In the genomic region with DNA sequence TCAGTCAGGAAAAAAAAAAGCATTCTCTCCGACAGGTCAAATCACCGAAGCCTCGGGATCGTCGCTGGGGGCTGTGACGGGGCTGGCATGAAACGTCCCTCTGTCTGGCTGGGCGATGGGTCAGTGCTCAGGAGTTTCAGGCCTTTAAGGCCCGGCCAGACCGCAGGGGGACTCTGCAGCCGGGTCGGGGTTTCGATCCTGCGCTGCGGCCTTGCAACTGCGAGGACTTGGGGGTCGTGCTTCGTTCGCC, we compare ENCODE assay signal across 8 cellular contexts. TPM values are rescaled to one million over a fixed set of nuclear protein-coding genes. Genes with fewer than 3 reads are reported as not detected.
DNase-seq lines count a peak whose midpoint lies in the region; ATAC-seq and TF ChIP-seq lines count a peak whose summit lies in the region.

No MANE protein-coding gene starts in this region.

- no peak for TF ChIP-seq POLR2A in prostate gland (IDR thresholded peaks at IDR 0.05)

- ATAC-seq in PC-3 (no peak), GM21576 (IDR thresholded peaks at IDR 0.05; ENCODE audit: unreplicated experiment) (no peak), HG03442 (IDR thresholded peaks at IDR 0.05; ENCODE audit: unreplicated experiment) (no peak), HG02678 (IDR thresholded peaks at IDR 0.05; ENCODE audit: unreplicated experiment) (no peak)

- WGBS in esophagus, 2 donors, result 1 to 3% methylated on average over 19 of the region's 19 CpGs
- WGBS in prostate gland, result 3% methylated on average over 19 of the region's 19 CpGs

- no peaks in the 10 kb centered on the region for H3K9me3 ChIP-seq in DOHH2 (ENCODE audit: control insufficient read depth, insufficient read depth, low read length)
- H3K9me3 ChIP-seq in PC-3 (ENCODE audit: low read length), result no peaks in the 10 kb centered on the region
- no peaks in the 10 kb centered on the region for H3K9me3 ChIP-seq in esophagus (ENCODE audit: control insufficient read depth in 2 of 2, insufficient read depth in 1 of 2, low read depth in 1 of 2, low read length in 1 of 2)
- no peaks in the 10 kb centered on the region for H3K9me3 ChIP-seq in prostate gland

- no peaks in the 10 kb centered on the region for H3K79me2 ChIP-seq in DOHH2 (ENCODE audit: control insufficient read depth, low read length)
- no peaks in the 10 kb centered on the region for H3K79me2 ChIP-seq in PC-3 (ENCODE audit: low read length)

- intact Hi-C loops in PC-3 (cut with micrococcal nuclease), result no loop called here
- intact Hi-C loops in prostate gland (cut with DNase I), result no loop called here

- H3F3A ChIP-seq in DOHH2 (ENCODE audit: control insufficient read depth, insufficient read depth), result peaks cover 5% of the 10 kb centered on the region; the same call in 1 of the 2 replicates
- H3F3A ChIP-seq in PC-3 (ENCODE audit: low read length, unreplicated experiment), result no peaks in the 10 kb centered on the region

- H3K4me2 ChIP-seq in DOHH2 (ENCODE audit: low read length) (peak overlapping the region; percentile 97), PC-3 (ENCODE audit: low read length) (peak overlapping the region; percentile 89)

- H4K20me1 ChIP-seq in DOHH2 (ENCODE audit: control insufficient read depth, insufficient read depth, low read depth, low read length), result no peaks in the 10 kb centered on the region
- H4K20me1 ChIP-seq in PC-3 (ENCODE audit: low read length), result no peaks in the 10 kb centered on the region

- no peaks in the 10 kb centered on the region for H3K9me2 ChIP-seq in DOHH2 (replicated peaks; ENCODE audit: control insufficient read depth, low read length)
- no peaks in the 10 kb centered on the region for H3K9me2 ChIP-seq in PC-3 (replicated peaks; ENCODE audit: low read length)

- DNase-seq in PC-3 (no peak), prostate gland (ENCODE audit: low spot score) (no peak), KBM-7 (no peak)

- TF ChIP-seq CTCF in DOHH2 (IDR thresholded peaks at IDR 0.05; ENCODE audit: low read depth, low read length, poor library complexity, severe bottlenecking), result no peak
- TF ChIP-seq CTCF in PC-3 (conservative IDR thresholded peaks at IDR 0.05; ENCODE audit: low read depth, low read length), result no peak
- no peak for TF ChIP-seq CTCF in prostate gland (IDR thresholded peaks at IDR 0.05)

- H3K36me3 ChIP-seq in DOHH2 (ENCODE audit: control insufficient read depth, low read length) (no peaks in the 10 kb centered on the region), PC-3 (ENCODE audit: low read depth, low read length) (no peaks in the 10 kb centered on the region), esophagus (ENCODE audit: control insufficient read depth in 2 of 2, insufficient read depth in 2 of 2, low read length in 1 of 2) (no peaks in the 10 kb centered on the region), prostate gland (no peaks in the 10 kb centered on the region)

- peak overlapping the region; percentile 92 for H2AFZ ChIP-seq in PC-3 (ENCODE audit: low read length)

- H3K27me3 ChIP-seq in DOHH2 (ENCODE audit: control insufficient read depth, low read length) (peaks cover 10% of the 10 kb centered on the region), PC-3 (ENCODE audit: low read length) (no peaks in the 10 kb centered on the region), esophagus (ENCODE audit: control insufficient read depth in 1 of 2, insufficient read depth in 2 of 2, low read length in 2 of 2) (no peaks in the 10 kb centered on the region), prostate gland (replicated peaks; ENCODE audit: insufficient read depth) (no peaks in the 10 kb centered on the region)

- POLR2A ChIA-PET in PC-3 (lab: Charles Lee; ENCODE audit: unreplicated experiment), result no interaction called here

- CTCF ChIA-PET in PC-3 (lab: Charles Lee), result no interaction called here

- H3K4me3 ChIP-seq in DOHH2 (ENCODE audit: low read length) (peak overlapping the region; percentile 75), PC-3 (ENCODE audit: low read length) (peak overlapping the region; percentile 75), esophagus (ENCODE audit: low read depth in 1 of 2, low read length in 2 of 2) (peak overlapping the region; percentile 76 to 86), prostate gland (peak overlapping the region; percentile 86 to 99)

- no TSS peak for BruUV-seq in PC-3 (replicated peaks; lab: Mats Ljungman, UMichigan)

- H3K4me1 ChIP-seq in DOHH2 (ENCODE audit: control insufficient read depth, low read length), result peaks cover 31% of the 10 kb centered on the region
- peaks cover 4% of the 10 kb centered on the region; the same call in 1 of the 2 replicates for H3K4me1 ChIP-seq in PC-3 (ENCODE audit: insufficient read depth, low read length)
- H3K4me1 ChIP-seq in esophagus (ENCODE audit: control insufficient read depth in 2 of 2, insufficient read depth in 2 of 2, low read length in 1 of 2), result peaks cover 0 to 3% of the 10 kb centered on the region in 2 donors
- peaks cover 8% of the 10 kb centered on the region for H3K4me1 ChIP-seq in prostate gland (replicated peaks)

- peak overlapping the region; percentile 53; the same call in 1 of the 2 replicates for H3K9ac ChIP-seq in PC-3 (ENCODE audit: low read length)

- H3K27ac ChIP-seq in DOHH2 (ENCODE audit: low read depth, low read length) (no peak overlapping the region), PC-3 (ENCODE audit: low read length) (no peak overlapping the region), esophagus (ENCODE audit: low read depth in 2 of 2, low read length in 1 of 2) (peak overlapping the region in 1 of 2 donors; percentile 62), prostate gland (peak overlapping the region; percentile 32 to 77)

- in situ Hi-C loops in KBM-7 (cut with MboI; ENCODE audit: low pct_unique_long_range_greater_than_20kb, low sequenced_read_pairs), result no loop called here

RNA-seq across cellular contexts. Expression of gene CROCC, which starts 8.2 kb away (rescaled TPM):
- 24.6 and 51.6 TPM in 2 replicates for total RNA-seq in PC-3 (2014; rRNA removed)
- polyA plus RNA-seq in esophagus, result 10 to 100 TPM; 15.5 to 64.1 TPM
- total RNA-seq in prostate gland, result 10 to 100 TPM; 19.6 to 68.7 TPM

RNA-seq across cellular contexts. Expression of gene RNU1-2, which starts 17.8 kb away (rescaled TPM):
- total RNA-seq in PC-3 (2014; rRNA removed), result under 0.01 TPM in 2 replicates
- not detected for polyA plus RNA-seq in esophagus
- total RNA-seq in prostate gland, result under 1 TPM; under 0.01 TPM

Comparison
In these comparisons a context has a peak if more than half of its experiments do, and no peak if none do; other contexts are left out.
1. H3K27ac ChIP-seq: peak in prostate gland (2 of 2); none in DOHH2 (single experiment) and PC-3 (single experiment).
2. Peak in every context shown above with its lines, with median percentiles within 50 percentile points of each other: H3K4me3 ChIP-seq.